ENCODE assay signal across 8 cellular contexts in genomic region chr16:50246299-50247122, GRCh38. TPM values are rescaled to one million over a fixed set of nuclear protein-coding genes. Genes with fewer than 3 reads are reported as not detected.
A peak's percentile ranks its signal among the peaks of the same experiment; 100 is the strongest.
DNase-seq lines count a peak whose midpoint lies in the region; ATAC-seq and TF ChIP-seq lines count a peak whose summit lies in the region.

No MANE protein-coding gene starts in this region.

- H3K27ac ChIP-seq in C4-2B (peak overlapping the region; percentile 78), mammary epithelial cell (ENCODE audit: insufficient read depth, low read depth, low read length) (no peak overlapping the region), tibial artery (peak overlapping the region; percentile 65)

- ATAC-seq in GM21447 (IDR thresholded peaks at IDR 0.05; ENCODE audit: unreplicated experiment): peak; percentile 20

- H3K4me2 ChIP-seq in mammary epithelial cell (ENCODE audit: insufficient read depth, low read depth, low read length): peak overlapping the region; percentile 91

- DNase-seq in LNCaP clone FGC (ENCODE audit: low read depth) (no peak), mammary epithelial cell (no peak), lower leg skin (ENCODE audit: low spot score in 2 of 2) (peak in 1 of 2 donors; percentile 89), tibial artery (peak; percentile 46 to 69), NCI-H774 (lab: John Stamatoyannopoulos, UW) (no peak), foreskin melanocyte (no peak)

- no peaks in the 10 kb centered on the region for H3K79me2 ChIP-seq in mammary epithelial cell (ENCODE audit: insufficient read depth, low read length)

- TF ChIP-seq POLR2A in lower leg skin (IDR thresholded peaks at IDR 0.05): no peak

- BruUV-seq in mammary epithelial cell (replicated peaks; lab: Mats Ljungman, UMichigan): no TSS peak

- no peaks in the 10 kb centered on the region for H4K20me1 ChIP-seq in mammary epithelial cell (ENCODE audit: insufficient read depth, low read length)

- no peaks in the 10 kb centered on the region for H3K9me3 ChIP-seq in mammary epithelial cell (replicated peaks; ENCODE audit: insufficient read depth, low read length)
- no peaks in the 10 kb centered on the region for H3K9me3 ChIP-seq in tibial artery

- H3K9ac ChIP-seq in mammary epithelial cell (ENCODE audit: insufficient read depth, low read length): no peak overlapping the region

- CTCF ChIA-PET in mammary epithelial cell (lab: Charles Lee; ENCODE audit: low non-redundant PET): no interaction called here

- H3K4me1 ChIP-seq in mammary epithelial cell (ENCODE audit: insufficient read depth, low read length) (peaks cover 12% of the 10 kb centered on the region), tibial artery (peaks cover 0 to 23% (median 19%) of the 10 kb centered on the region in 4 donors)

- dilution Hi-C loops in mammary epithelial cell (cut with HindIII; ENCODE audit: low sequenced_read_pairs): no loop called here

- no peak; the same call in 1 of the 2 replicates for TF ChIP-seq CTCF in C4-2B (conservative IDR thresholded peaks at IDR 0.05)
- TF ChIP-seq CTCF in LNCaP clone FGC (IDR thresholded peaks at IDR 0.05; ENCODE audit: control insufficient read depth, extremely low read depth, insufficient read depth): no peak
- TF ChIP-seq CTCF in mammary epithelial cell (conservative IDR thresholded peaks at IDR 0.05 in 1 of 2, IDR thresholded peaks at IDR 0.05 in 1 of 2; ENCODE audit: extremely low read depth in 1 of 2, insufficient read depth in 1 of 2, low read depth in 1 of 2, low read length in 2 of 2): no peak
- TF ChIP-seq CTCF in lower leg skin (IDR thresholded peaks at IDR 0.05): no peak
- no peak for TF ChIP-seq CTCF in tibial artery (IDR thresholded peaks at IDR 0.05)

- H3K36me3 ChIP-seq in mammary epithelial cell (ENCODE audit: insufficient read depth, low read length) (no peaks in the 10 kb centered on the region), tibial artery (no peaks in the 10 kb centered on the region)

- H2AFZ ChIP-seq in mammary epithelial cell (ENCODE audit: low read depth, low read length): peak overlapping the region; percentile 88

- WGBS in mammary epithelial cell (ENCODE audit: low coverage, missing lambda C conversion rate): 81% methylated on average over 17 of the region's 46 CpGs
- WGBS in lower leg skin, 2 donors: 26 to 27% methylated on average over 31 to 42 of the region's 46 CpGs

- H3K4me3 ChIP-seq in LNCaP clone FGC (ENCODE audit: low read depth, low read length): peak overlapping the region; percentile 48
- peak overlapping the region; percentile 55 to 69 (median 66) for H3K4me3 ChIP-seq in mammary epithelial cell (replicated peaks in 1 of 3; ENCODE audit: insufficient read depth in 1 of 3, low read depth in 2 of 3, low read length in 3 of 3)
- H3K4me3 ChIP-seq in lower leg skin (ENCODE audit: low read depth, poor library complexity, severe bottlenecking): peak overlapping the region; percentile 50
- peak overlapping the region; percentile 61 to 76 for H3K4me3 ChIP-seq in tibial artery

- intact Hi-C loops in mammary epithelial cell (cut with micrococcal nuclease): loop anchor here (10.0 kb wide), 1 partner anchor 118 kb away; the partner anchor contains the start of gene BRD7
- intact Hi-C loops in lower leg skin (cut with DNase I; ENCODE audit: low total_unique reads): no loop called here
- intact Hi-C loops in tibial artery (cut with DNase I; ENCODE audit: low total_unique reads): loop anchor here (10.0 kb wide), 3 partner anchors 108 to 418 kb away; partner anchors contain the start of gene NKD1

- H3K27me3 ChIP-seq in mammary epithelial cell (ENCODE audit: insufficient read depth, low read length) (no peaks in the 10 kb centered on the region), tibial artery (no peaks in the 10 kb centered on the region)

- in situ Hi-C loops in mammary epithelial cell (cut with MboI; ENCODE audit: low sequenced_read_pairs in 2 of 2): no loop called here

RNA-seq across cellular contexts. Expression of gene ADCY7, which starts 19.8 kb away (rescaled TPM):
- total RNA-seq in mammary epithelial cell (10 to 100 TPM in 1 of 2 donors, 1 to 10 TPM in 1; 8.2 to 16.3 TPM), lower leg skin (10 to 100 TPM; 14.0 to 28.2 (median 21.0) TPM)
- 1.9 TPM for polyA plus RNA-seq in mammary epithelial cell
- polyA minus RNA-seq in mammary epithelial cell: 0.57 TPM

Comparison
In these comparisons a context has a peak if more than half of its experiments do, and no peak if none do; other contexts are left out.
1. DNase-seq: peak in tibial artery (2 of 2); none in LNCaP clone FGC (single experiment), mammary epithelial cell (single experiment), NCI-H774 (single experiment) and foreskin melanocyte (single experiment).
2. Peak in every context shown above with its lines, with median percentiles within 50 percentile points of each other: H3K4me3 ChIP-seq.